In the genomic region with DNA sequence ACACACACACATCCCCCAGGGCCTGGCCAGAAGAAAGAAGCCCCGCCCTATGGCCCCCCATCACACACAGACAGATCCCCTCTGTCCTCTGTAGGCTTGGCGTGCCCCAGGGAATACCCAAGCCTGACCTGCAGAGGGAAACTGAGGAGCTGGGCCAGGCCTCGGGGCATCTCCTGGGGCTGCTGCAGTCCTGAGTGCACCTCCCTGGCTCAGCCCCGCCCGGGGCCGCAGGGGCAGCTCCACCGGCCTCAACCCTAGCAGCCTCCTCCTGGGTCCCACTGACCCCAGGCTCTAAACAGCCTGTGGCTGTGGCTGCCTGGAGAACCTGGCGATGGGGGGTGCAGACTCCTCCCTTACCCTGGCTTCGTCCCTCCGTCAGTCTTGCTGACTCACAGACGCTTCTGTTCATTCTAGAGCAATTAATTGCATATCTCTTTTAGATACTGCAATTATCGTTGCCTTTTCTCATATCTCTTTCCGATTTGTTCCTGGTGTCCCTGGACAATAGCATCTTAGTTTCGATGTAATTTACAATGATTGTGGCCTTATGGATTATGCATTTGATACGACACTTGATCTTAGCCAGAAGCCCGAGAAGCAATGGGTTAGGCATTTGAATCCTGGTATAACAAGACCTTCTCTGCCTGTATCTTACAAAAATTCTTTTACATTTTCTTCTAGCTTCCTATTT, we compare ENCODE assay signal across 27 cellular contexts.
"Had no signal": no experiment of that assay in that cellular context is flagged by ENCODE, and none has a peak within 500 bp of the region (broad histone marks: within the 10 kb centered on the region; RNA-seq: fewer than 3 reads in every experiment).

No MANE protein-coding gene starts in this region.

- ATAC-seq: activated CD8-positive, alpha-beta memory T cell treated with anti-CD3 and anti-CD28 coated beads, Interleukin-2, amount 10 ng/mL, durations not matched to agents 7 days and 5 days; activated naive CD8-positive, alpha-beta T cell treated with anti-CD3 and anti-CD28 coated beads, Interleukin-2, amount 50 U/mL, for 24 hours; Panc1 had no signal

- DNase-seq: activated CD4-positive, alpha-beta memory T cell treated with anti-CD3 and anti-CD28 coated beads, Interleukin-2, amount 10 ng/mL, durations not matched to agents 7 days and 5 days; activated CD4-positive, alpha-beta T cell treated with anti-CD3 and anti-CD28 coated beads for 1 hour; activated CD4-positive, alpha-beta T cell treated with anti-CD3 and anti-CD28 coated beads for 48 hours; activated CD4-positive, CD25-positive, alpha-beta regulatory T cell; activated CD8-positive, alpha-beta memory T cell treated with anti-CD3 and anti-CD28 coated beads for 24 hours; activated CD8-positive, alpha-beta memory T cell treated with anti-CD3 and anti-CD28 coated beads, Interleukin-2, amount 10 ng/mL, durations not matched to agents 7 days and 5 days; activated CD8-positive, alpha-beta memory T cell treated with anti-CD3 and anti-CD28 coated beads, Interleukin-2, amount 50 U/mL, for 48 hours; activated effector memory CD4-positive, alpha-beta T cell treated with Interleukin-2 at 50 U/mL for 16 hours; activated naive CD4-positive, alpha-beta T cell treated with anti-CD3 and anti-CD28 coated beads, Interleukin-2, amount 10 ng/mL, durations not matched to agents 7 days and 5 days; activated naive CD8-positive, alpha-beta T cell treated with anti-CD3 and anti-CD28 coated beads, Interleukin-2, amount 50 U/mL, for 24 hours; activated T-cell treated with anti-CD3 and anti-CD28 coated beads, Interleukin-2, amount 50 U/mL, for 48 hours; anterior cingulate cortex; caudate nucleus; cerebellar nuclear complex; Karpas-422; NCI-H1105; NCI-H1436; NCI-H1694; NCI-H1930; NCI-H2081 treated with DMSO at 0.1 percent for 48 hours; NCI-H226; NCI-H446 treated with DMSO at 0.1 percent for 48 hours; NCI-H524 treated with DMSO at 0.1 percent for 48 hours; SHP77 treated with DMSO at 0.1 percent for 48 hours; T1000; WERI-Rb-1 had no signal

- H3K36me3 ChIP-seq: WERI-Rb-1 had no signal

- H3K27ac ChIP-seq: WERI-Rb-1 had no signal
